Comparison of ENCODE assay signal across 19 cellular contexts in genomic region chr6:3451498-3451897, GRCh38.
"Had no signal": no experiment of that assay in that cellular context is flagged by ENCODE, and none has a peak within 500 bp of the region (broad histone marks: within the 10 kb centered on the region; RNA-seq: fewer than 3 reads in every experiment).

No MANE protein-coding gene starts in this region.

- DNase-seq: activated CD4-positive, alpha-beta memory T cell treated with anti-CD3 and anti-CD28 coated beads, Interleukin-2, amount 10 ng/mL, durations not matched to agents 7 days and 5 days; activated CD4-positive, alpha-beta T cell treated with anti-CD3 and anti-CD28 coated beads, Interleukin-2, amount 10 ng/mL, durations not matched to agents 24 days and 14 days; activated effector memory CD4-positive, alpha-beta T cell treated with anti-CD3 and anti-CD28 coated beads, Interleukin-2, amount 50 U/mL, for 16 hours; activated naive CD4-positive, alpha-beta T cell treated with anti-CD3 and anti-CD28 coated beads, Interleukin-2, amount 10 ng/mL, durations not matched to agents 7 days and 5 days; anterior cingulate cortex; brain microvascular endothelial cell; caudate nucleus; effector CD8-positive, alpha-beta T cell; gastrocnemius medialis; left cardiac atrium; naive thymus-derived CD8-positive, alpha-beta T cell; stimulated activated CD4-positive, alpha-beta T cell treated with anti-CD3 and anti-CD28 coated beads, Interleukin-4, amount 100 ng/mL, for 24 hours; stimulated activated naive CD8-positive, alpha-beta T cell treated with anti-CD3 and anti-CD28 coated beads, Interleukin-15, Interleukin-2, amounts not matched to agents 100 U/mL and 50 U/mL, for 24 hours; substantia nigra; T-helper 17 cell; thyroid gland; upper lobe of right lung had no signal

- H3K27ac ChIP-seq: brain microvascular endothelial cell, gastrocnemius medialis, prostate gland, thyroid gland, upper lobe of right lung had no signal

- H3K36me3 ChIP-seq: brain microvascular endothelial cell, gastrocnemius medialis, prostate gland, thyroid gland, upper lobe of right lung had no signal

- H3K4me3 ChIP-seq: gastrocnemius medialis, prostate gland, thyroid gland, upper lobe of right lung had no signal

- H3K4me1 ChIP-seq: prostate gland had no signal

- ATAC-seq: gastrocnemius medialis; naive thymus-derived CD8-positive, alpha-beta T cell; stimulated activated naive CD8-positive, alpha-beta T cell treated with anti-CD3 and anti-CD28 coated beads, Interleukin-15, Interleukin-2, amounts not matched to agents 100 U/mL and 50 U/mL, for 24 hours; T-helper 17 cell; upper lobe of right lung had no signal

- FAIRE-seq: islet of Langerhans had no signal

- H3K9me3 ChIP-seq: gastrocnemius medialis, prostate gland, thyroid gland, upper lobe of right lung had no signal
